9 cellular contexts compared by ENCODE assay signal in the genomic region with DNA sequence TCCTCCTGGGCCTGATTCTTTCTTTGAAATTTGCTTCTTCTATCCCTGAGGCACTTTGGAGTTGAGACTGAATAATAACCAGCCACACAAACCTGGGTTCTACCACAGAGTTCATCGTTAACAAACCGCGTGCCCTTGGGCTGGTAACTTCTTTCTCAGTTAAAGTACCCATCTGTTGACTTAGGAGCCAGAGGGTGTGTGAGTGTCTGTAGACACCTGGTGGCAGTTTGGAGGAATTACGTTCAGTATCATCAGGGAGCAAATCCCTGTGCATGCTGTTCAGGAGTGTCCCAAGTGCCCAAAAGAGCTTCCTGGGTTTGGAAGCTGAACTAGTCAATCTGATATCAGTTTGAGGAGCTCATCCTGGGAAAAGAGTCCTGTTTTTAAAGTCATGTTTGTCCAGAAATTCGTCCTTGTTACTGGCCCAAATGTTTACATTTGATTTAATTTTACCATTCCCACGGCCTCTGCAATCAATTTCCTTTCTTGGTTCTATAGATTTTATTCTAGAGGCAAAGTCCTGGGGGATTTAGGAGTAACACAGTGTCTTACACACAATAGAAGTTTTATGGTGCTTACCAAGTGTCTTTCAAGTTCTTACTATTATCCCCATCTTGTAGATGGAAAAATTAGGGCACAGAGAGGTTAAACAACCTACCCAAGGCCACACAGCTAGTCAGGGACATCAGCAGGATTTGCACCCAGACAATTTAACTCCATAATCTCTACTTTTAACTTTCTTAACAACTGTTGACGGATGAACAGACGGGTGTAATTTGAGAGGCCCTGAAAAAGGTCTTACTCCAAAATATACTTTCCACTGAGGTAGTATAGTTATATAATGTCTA. TPM values are rescaled to one million over a fixed set of nuclear protein-coding genes. Genes with fewer than 3 reads are reported as not detected.
A peak's percentile ranks its signal among the peaks of the same experiment; 100 is the strongest.
DNase-seq lines count a peak whose midpoint lies in the region; ATAC-seq and TF ChIP-seq lines count a peak whose summit lies in the region.
"Had no signal": no experiment of that assay in that cellular context is flagged by ENCODE, and none has a peak within 500 bp of the region (broad histone marks: within the 10 kb centered on the region; RNA-seq: fewer than 3 reads in every experiment).

No MANE protein-coding gene starts in this region.

- H3K27ac ChIP-seq in RWPE1 (no peak overlapping the region), gastrocnemius medialis (no peak overlapping the region)

- no peaks in the 10 kb centered on the region for H3K36me3 ChIP-seq in gastrocnemius medialis

- POLR2A ChIA-PET in RWPE1 (lab: Yijun Ruan, JAX; ENCODE audit: low non-redundant PET): no interaction called here

- peaks cover 3% of the 10 kb centered on the region for H3K27me3 Mint-ChIP-seq in activated naive CD8-positive, alpha-beta T cell treated with anti-CD3 and anti-CD28 coated beads, Interleukin-2, amount 50 U/mL, for 24 hours

- no peaks in the 10 kb centered on the region for H3K9me3 Mint-ChIP-seq in activated naive CD8-positive, alpha-beta T cell treated with anti-CD3 and anti-CD28 coated beads, Interleukin-2, amount 50 U/mL, for 24 hours
- H3K9me3 Mint-ChIP-seq: dendritic cell treated with granulocyte-macrophage colony-stimulating factor and Interleukin-4, amounts not matched to agents 40 ng/mL and 50 ng/mL, for 4 days had no signal

- intact Hi-C loops in left ventricle myocardium superior (cut with micrococcal nuclease): loop anchor here (2.0 to 5.0 kb wide), 2 partner anchors 43 to 137 kb away; no protein-coding TSS in a partner anchor
- intact Hi-C loops in gastrocnemius medialis (cut with DNase I; ENCODE audit: low total_unique reads): loop anchor here (1.0 kb wide), 1 partner anchor 133 kb away; no protein-coding TSS in a partner anchor

- in situ Hi-C loops in gastrocnemius medialis (cut with MboI; ENCODE audit: low sequenced_read_pairs in 4 of 4): loop anchor here in 3 of 4 donors (10.0 to 25.0 kb wide), 3 partner anchors 131 to 277 kb away; no protein-coding TSS in a partner anchor

- TF ChIP-seq POLR2A in gastrocnemius medialis (IDR thresholded peaks at IDR 0.05): no peak

- peaks cover 0 to 13% (median 6%) of the 10 kb centered on the region in 3 donors for H3K27me3 ChIP-seq in gastrocnemius medialis

- H3K9me3 ChIP-seq in gastrocnemius medialis: no peaks in the 10 kb centered on the region

- peak; percentile 80 for TF ChIP-seq CTCF in RWPE1 (conservative IDR thresholded peaks at IDR 0.05; ENCODE audit: low read depth)
- TF ChIP-seq CTCF in gastrocnemius medialis (IDR thresholded peaks at IDR 0.05 in 4 of 5, conservative IDR thresholded peaks at IDR 0.05 in 1 of 5): peak in 4 of 5 experiments; percentile 43 to 66 (median 52)

- H3K4me3 ChIP-seq in gastrocnemius medialis: no peak overlapping the region

- DNase-seq in NK-92 (lab: John Stamatoyannopoulos, UW; ENCODE audit: unreplicated experiment): peak; percentile 30
- no peak for DNase-seq in NK-92 treated with Interleukin-12 subunit alpha and Interleukin-12 subunit beta, amount 100 ng/mL, for 24 hours (lab: John Stamatoyannopoulos, UW)
- peak; percentile 77 to 86 for DNase-seq in Kasumi-1 (lab: John Stamatoyannopoulos, UW)
- DNase-seq in RWPE1 (ENCODE audit: low spot score): peak; percentile 64
- DNase-seq in activated naive CD8-positive, alpha-beta T cell treated with anti-CD3 and anti-CD28 coated beads, Interleukin-2, amount 50 U/mL, for 24 hours: peak; percentile 15
- no peak for DNase-seq in left ventricle myocardium superior
- no peak for DNase-seq in gastrocnemius medialis
- no peak for DNase-seq in KG1 (lab: John Stamatoyannopoulos, UW)

- peak; percentile 38 for ATAC-seq in activated naive CD8-positive, alpha-beta T cell treated with anti-CD3 and anti-CD28 coated beads, Interleukin-2, amount 50 U/mL, for 24 hours
- ATAC-seq in left ventricle myocardium superior (peak; percentile 59), gastrocnemius medialis (peak in 1 of 2 donors; percentile 53)

- H3K4me3 Mint-ChIP-seq in activated naive CD8-positive, alpha-beta T cell treated with anti-CD3 and anti-CD28 coated beads, Interleukin-2, amount 50 U/mL, for 24 hours: no peak overlapping the region
- H3K4me3 Mint-ChIP-seq: dendritic cell treated with granulocyte-macrophage colony-stimulating factor and Interleukin-4, amounts not matched to agents 40 ng/mL and 50 ng/mL, for 4 days had no signal

- H3K4me1 ChIP-seq in gastrocnemius medialis: no peaks in the 10 kb centered on the region

- no peak overlapping the region for H3K27ac Mint-ChIP-seq in activated naive CD8-positive, alpha-beta T cell treated with anti-CD3 and anti-CD28 coated beads, Interleukin-2, amount 50 U/mL, for 24 hours
- H3K27ac Mint-ChIP-seq: dendritic cell treated with granulocyte-macrophage colony-stimulating factor and Interleukin-4, amounts not matched to agents 40 ng/mL and 50 ng/mL, for 4 days had no signal

- H3K4me1 Mint-ChIP-seq in activated naive CD8-positive, alpha-beta T cell treated with anti-CD3 and anti-CD28 coated beads, Interleukin-2, amount 50 U/mL, for 24 hours: peaks cover 11% of the 10 kb centered on the region

- CTCF ChIA-PET in RWPE1 (lab: Yijun Ruan, JAX): interaction anchor here (0.6 to 3.3 kb wide), 12 partner anchors 18 to 273 kb away, joined by 3 to 20 read pairs (median 4); no protein-coding TSS in a partner anchor

- no peaks in the 10 kb centered on the region for H3K36me3 Mint-ChIP-seq in activated naive CD8-positive, alpha-beta T cell treated with anti-CD3 and anti-CD28 coated beads, Interleukin-2, amount 50 U/mL, for 24 hours (ENCODE audit: low read depth)

RNA-seq across cellular contexts. Expression of a gene that starts 26.7 kb away (rescaled TPM):
- total RNA-seq in left ventricle myocardium superior (not detected), gastrocnemius medialis (not detected)

RNA-seq across cellular contexts. Expression of a gene that starts 38.2 kb away (rescaled TPM):
- not detected for total RNA-seq in left ventricle myocardium superior
- not detected for total RNA-seq in gastrocnemius medialis

Comparison
In these comparisons a context has a peak if more than half of its experiments do, and no peak if none do; other contexts are left out.
1. DNase-seq: peak in NK-92 (single experiment), Kasumi-1 (2 of 2), RWPE1 (single experiment) and activated naive CD8-positive, alpha-beta T cell treated with anti-CD3 and anti-CD28 coated beads, Interleukin-2, amount 50 U/mL, for 24 hours (single experiment); none in NK-92 treated with Interleukin-12 subunit alpha and Interleukin-12 subunit beta, amount 100 ng/mL, for 24 hours (single experiment), left ventricle myocardium superior (single experiment), gastrocnemius medialis (0 of 2) and KG1 (single experiment).